In the genomic region with DNA sequence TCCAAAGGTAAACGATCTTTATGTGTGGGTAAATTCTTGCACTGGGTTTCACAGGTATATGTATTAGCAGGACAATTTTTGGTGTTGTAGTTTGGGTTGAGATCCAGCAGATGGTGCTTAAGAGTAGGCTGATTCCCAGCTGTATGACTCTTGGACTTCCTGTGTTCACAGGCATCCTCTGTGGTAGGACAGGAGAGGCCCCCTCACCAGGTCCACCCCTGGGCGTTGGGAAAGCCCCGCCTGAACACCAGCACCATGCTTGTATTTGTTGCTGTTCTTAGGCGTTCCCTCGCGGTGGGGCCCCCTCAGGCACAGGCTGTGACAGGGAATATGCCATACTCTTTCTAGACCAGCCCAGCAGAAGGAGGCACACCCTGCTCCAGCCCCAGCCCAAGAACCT, we compare ENCODE assay signal across 2 cellular contexts.
TF ChIP-seq lines count a peak whose summit lies in the region.

No MANE protein-coding gene starts in this region.

TF ChIP-seq in HEK293T, 16 proteins besides CTCF, POLR2A, EP300 and RAD21:
- TF ChIP-seq, protein P1, sequence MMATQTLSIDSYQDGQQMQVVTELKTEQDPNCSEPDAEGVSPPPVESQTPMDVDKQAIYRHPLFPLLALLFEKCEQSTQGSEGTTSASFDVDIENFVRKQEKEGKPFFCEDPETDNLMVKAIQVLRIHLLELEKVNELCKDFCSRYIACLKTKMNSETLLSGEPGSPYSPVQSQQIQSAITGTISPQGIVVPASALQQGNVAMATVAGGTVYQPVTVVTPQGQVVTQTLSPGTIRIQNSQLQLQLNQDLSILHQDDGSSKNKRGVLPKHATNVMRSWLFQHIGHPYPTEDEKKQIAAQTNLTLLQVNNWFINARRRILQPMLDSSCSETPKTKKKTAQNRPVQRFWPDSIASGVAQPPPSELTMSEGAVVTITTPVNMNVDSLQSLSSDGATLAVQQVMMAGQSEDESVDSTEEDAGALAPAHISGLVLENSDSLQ (IDR thresholded peaks at IDR 0.05), result no peak
- no peak for TF ChIP-seq ELF4 (IDR thresholded peaks at IDR 0.05)
- no peak for TF ChIP-seq SUZ12 (IDR thresholded peaks at IDR 0.05)
- TF ChIP-seq FOXK2 (IDR thresholded peaks at IDR 0.05), result no peak
- no peak for TF ChIP-seq FOXM1 (IDR thresholded peaks at IDR 0.05; ENCODE audit: borderline replicate concordance)
- no peak for TF ChIP-seq BHLHE40 (IDR thresholded peaks at IDR 0.05; ENCODE audit: borderline replicate concordance)
- no peak for TF ChIP-seq HDGF (IDR thresholded peaks at IDR 0.05; ENCODE audit: borderline replicate concordance)

TF ChIP-seq in HepG2, 621 proteins besides CTCF, POLR2A, EP300 and RAD21 (continued from another document):
- no peak for TF ChIP-seq ZNF800 (CRISPR knock-in tag; IDR thresholded peaks at IDR 0.05)
- no peak for TF ChIP-seq CBFB (CRISPR knock-in tag; IDR thresholded peaks at IDR 0.05)
